8 cellular contexts compared by ENCODE assay signal in genomic region chr7:138554674-138555073, GRCh38.
"Had no signal": no experiment of that assay in that cellular context is flagged by ENCODE, and none has a peak within 500 bp of the region (broad histone marks: within the 10 kb centered on the region; RNA-seq: fewer than 3 reads in every experiment).

No MANE protein-coding gene starts in this region.

- H2AFZ ChIP-seq: GM23248 had no signal

- H3K27ac Mint-ChIP-seq: IgD-negative memory B cell had no signal

- FAIRE-seq: HTR-8/SVneo had no signal

- H3K27ac ChIP-seq: GM23248, KMS-11 had no signal

- ATAC-seq: HCT116 had no signal

- H3K9ac ChIP-seq: GM23248, KMS-11 had no signal

- H3K27me3 Mint-ChIP-seq: IgD-negative memory B cell had no signal

- H3K4me2 ChIP-seq: KMS-11 had no signal

- H3K9me3 ChIP-seq: HAP-1 had no signal

- DNase-seq: GM23248, H7, KBM-7 had no signal

- H3K4me3 ChIP-seq: GM23248, HAP-1 had no signal
